25 cellular contexts compared by ENCODE assay signal in the genomic region with DNA sequence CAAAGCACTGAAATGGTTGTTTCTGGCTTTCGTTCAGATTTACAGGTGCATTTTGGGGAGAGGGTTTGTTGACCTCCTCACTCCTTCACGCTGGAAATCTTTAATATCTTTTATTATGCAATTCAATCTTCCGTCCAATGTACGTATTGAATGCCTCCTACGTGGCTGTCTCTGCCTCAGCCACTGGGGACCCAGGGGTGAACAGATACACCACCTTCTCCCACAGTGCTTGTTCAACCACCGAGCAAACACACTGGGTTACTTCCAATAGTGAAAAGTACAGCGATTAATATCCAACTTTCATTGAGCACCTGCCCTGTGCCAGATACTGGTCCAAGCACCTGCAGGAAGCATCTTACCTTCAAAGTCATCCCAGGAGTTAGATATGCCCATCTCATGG. TPM values are rescaled to one million over a fixed set of nuclear protein-coding genes. Genes with fewer than 3 reads are reported as not detected.
"Had no signal": no experiment of that assay in that cellular context is flagged by ENCODE, and none has a peak within 500 bp of the region (broad histone marks: within the 10 kb centered on the region; RNA-seq: fewer than 3 reads in every experiment).

No MANE protein-coding gene starts in this region.

- H3K27me3 ChIP-seq: MG63, SJSA1 had no signal

- DNase-seq: Karpas-422, MG63, NCI-H1092, NCI-H1105 treated with DMSO at 0.1 percent for 48 hours, NCI-H1417 treated with DMSO at 0.1 percent for 48 hours, NCI-H146, NCI-H1694 treated with DMSO at 0.1 percent for 48 hours, NCI-H1930, NCI-H2171 treated with DMSO at 0.1 percent for 48 hours, NCI-H226, NCI-H446, NCI-H510A, NCI-H524 treated with DMSO at 0.1 percent for 48 hours, NCI-H69, NCI-H774, Right ventricle myocardium superior, RPMI8226, SIG-M5, T-cell had no signal

- H3K36me3 ChIP-seq: MG63, SJSA1 had no signal

- FAIRE-seq: K562, RCC 7860 had no signal

- H3K9me3 ChIP-seq: MG63, SJSA1 had no signal

- H3K4me1 ChIP-seq: SJSA1 had no signal

- ATAC-seq: K562, T-cell had no signal

- H3K4me3 ChIP-seq: K562, MG63, SJSA1, SK-N-MC had no signal

- H3K27ac ChIP-seq: SJSA1, SK-N-MC had no signal

RNA-seq across cellular contexts. Expression of a gene that starts 52.1 kb away (rescaled TPM):
- total RNA-seq: HT1080, K562, Right ventricle myocardium superior, SJSA1, T-cell had no signal
- polyA plus RNA-seq: IgD-negative memory B cell, K562 had no signal
